In the genomic region with DNA sequence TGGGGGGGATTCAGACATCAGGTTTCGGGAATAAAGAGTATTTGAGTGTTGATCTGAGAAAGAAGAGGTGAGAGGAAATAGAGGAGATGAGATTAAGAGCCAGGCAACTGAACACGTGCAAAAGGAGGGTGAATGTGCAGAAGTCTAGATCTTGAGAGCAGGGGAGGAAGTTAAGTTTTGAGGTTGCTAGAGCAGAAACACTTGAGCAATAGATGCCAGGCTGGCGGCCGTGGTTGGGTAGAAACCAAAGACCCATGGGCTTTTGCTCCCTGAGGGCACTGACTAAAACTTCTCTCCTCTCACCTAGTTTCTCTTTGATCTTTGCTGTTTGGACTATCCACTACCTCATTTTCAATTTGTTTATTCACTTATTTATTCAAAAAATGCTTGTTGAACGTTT, we compare ENCODE assay signal across 10 cellular contexts.
A peak's percentile ranks its signal among the peaks of the same experiment; 100 is the strongest.
DNase-seq lines count a peak whose midpoint lies in the region; ATAC-seq, FAIRE-seq and TF ChIP-seq lines count a peak whose summit lies in the region.
"Had no signal": no experiment of that assay in that cellular context is flagged by ENCODE, and none has a peak within 500 bp of the region (broad histone marks: within the 10 kb centered on the region; RNA-seq: fewer than 3 reads in every experiment).

No MANE protein-coding gene starts in this region.

- ATAC-seq in HG02759 (IDR thresholded peaks at IDR 0.05; ENCODE audit: unreplicated experiment) (peak; percentile 71), natural killer cell (peak; percentile 85 to 90 (median 85)), gastrocnemius medialis (no peak)

- H3K36me3 Mint-ChIP-seq in natural killer cell: no peaks in the 10 kb centered on the region

- peaks cover 25% of the 10 kb centered on the region for H3K4me1 ChIP-seq in PC-9 (replicated peaks; ENCODE audit: insufficient read depth)
- H3K4me1 ChIP-seq in gastrocnemius medialis: no peaks in the 10 kb centered on the region
- no peaks in the 10 kb centered on the region for H3K4me1 ChIP-seq in neuronal stem cell (ENCODE audit: control insufficient read depth in 2 of 2, insufficient read depth in 1 of 2, low read depth in 1 of 2, low read length in 2 of 2)

- no peak overlapping the region for H3K14ac ChIP-seq in neuronal stem cell (ENCODE audit: low read length)

- H3K9me2 ChIP-seq in PC-9 (ENCODE audit: insufficient read depth): no peaks in the 10 kb centered on the region

- no peaks in the 10 kb centered on the region for H3K36me3 ChIP-seq in PC-9 (ENCODE audit: low read depth)
- H3K36me3 ChIP-seq in gastrocnemius medialis: no peaks in the 10 kb centered on the region
- H3K36me3 ChIP-seq in neuronal stem cell (replicated peaks in 1 of 2; ENCODE audit: control insufficient read depth in 2 of 2, insufficient read depth in 2 of 2, low read length in 2 of 2): no peaks in the 10 kb centered on the region

- intact Hi-C loops in PC-9 (cut with micrococcal nuclease; ENCODE audit: unreplicated experiment) (no loop called here), natural killer cell (cut with micrococcal nuclease) (no loop called here), gastrocnemius medialis (cut with DNase I; ENCODE audit: low total_unique reads) (no loop called here)

- H3K23ac ChIP-seq in neuronal stem cell (ENCODE audit: low read depth, low read length, poor library complexity): no peak overlapping the region

- no peak overlapping the region for H4K91ac ChIP-seq in neuronal stem cell (ENCODE audit: low read depth, low read length, poor library complexity)

- no peak overlapping the region for H4K8ac ChIP-seq in neuronal stem cell (ENCODE audit: low read depth, low read length)

- no peak overlapping the region for H3K4me3 Mint-ChIP-seq in natural killer cell

- H2BK120ac ChIP-seq in neuronal stem cell (ENCODE audit: low read depth, low read length): no peak overlapping the region

- BruUV-seq in PC-9 (replicated peaks; lab: Mats Ljungman, UMichigan): no TSS peak

- no peak overlapping the region for H2BK15ac ChIP-seq in neuronal stem cell (ENCODE audit: low read length)

- H2AK5ac ChIP-seq in neuronal stem cell (ENCODE audit: low read depth, low read length): no peak overlapping the region

- POLR2A ChIA-PET in PC-9 (lab: Charles Lee; ENCODE audit: unreplicated experiment): no interaction called here

- H2BK12ac ChIP-seq in neuronal stem cell (ENCODE audit: low read length): no peak overlapping the region

- H3K4ac ChIP-seq in neuronal stem cell (ENCODE audit: low read length): no peak overlapping the region

- CTCF ChIA-PET in PC-9 (lab: Charles Lee): no interaction called here

- peak overlapping the region; percentile 11; the same call in 1 of the 2 replicates for H3K4me2 ChIP-seq in PC-9
- H3K4me2 ChIP-seq in neuronal stem cell (ENCODE audit: insufficient read depth, low read length, poor library complexity, severe bottlenecking): no peak overlapping the region

- H3K27me3 ChIP-seq in PC-9 (ENCODE audit: insufficient read depth, low read depth) (no peaks in the 10 kb centered on the region), gastrocnemius medialis (no peaks in the 10 kb centered on the region), neuronal stem cell (ENCODE audit: control insufficient read depth in 3 of 3, insufficient read depth in 3 of 3, low read depth in 1 of 3, low read length in 3 of 3) (no peaks in the 10 kb centered on the region)

- no peaks in the 10 kb centered on the region for H3K27me3 Mint-ChIP-seq in natural killer cell (ENCODE audit: low read depth in 2 of 2)

- peaks cover 38% of the 10 kb centered on the region in 2 donors for H3K4me1 Mint-ChIP-seq in natural killer cell

- DNase-seq in GM18507 (ENCODE audit: extremely low spot score, insufficient read length, low read depth): no peak
- DNase-seq in PC-9: no peak
- DNase-seq in natural killer cell: no peak
- no peak for DNase-seq in RKO (ENCODE audit: low spot score)
- DNase-seq in gastrocnemius medialis: no peak
- DNase-seq in neuronal stem cell (ENCODE audit: low spot score): no peak
- DNase-seq: kidney, NCI-H748 treated with DMSO at 0.1 percent for 48 hours had no signal

- peak; percentile 78 for FAIRE-seq in GM18507 (lab: Jason Lieb, UNC)
- FAIRE-seq: H1, kidney had no signal

- no peak overlapping the region for H3K18ac ChIP-seq in neuronal stem cell (ENCODE audit: low read length)

- peaks cover 7% of the 10 kb centered on the region; the same call in 1 of the 2 replicates for H3F3A ChIP-seq in PC-9 (ENCODE audit: insufficient read depth, low read depth)

- H3K9me3 ChIP-seq in PC-9 (ENCODE audit: insufficient read depth, low read depth) (peaks cover under 1% of the 10 kb centered on the region), gastrocnemius medialis (no peaks in the 10 kb centered on the region), neuronal stem cell (replicated peaks in 1 of 2; ENCODE audit: control insufficient read depth in 2 of 2, insufficient read depth in 1 of 2, low read depth in 1 of 2, low read length in 2 of 2) (no peaks in the 10 kb centered on the region)

- WGBS in neuronal stem cell (ENCODE audit: extremely low coverage in 2 of 2, insufficient read length in 2 of 2, insufficient replicate concordance in 1 of 2), 2 donors: no CpG with 5 or more reads among the region's 5 CpGs

- no peak for TF ChIP-seq CTCF in PC-9 (conservative IDR thresholded peaks at IDR 0.05)
- TF ChIP-seq CTCF in natural killer cell (IDR thresholded peaks at IDR 0.05): no peak
- TF ChIP-seq CTCF in gastrocnemius medialis (IDR thresholded peaks at IDR 0.05 in 4 of 5, conservative IDR thresholded peaks at IDR 0.05 in 1 of 5): no peak

- no peaks in the 10 kb centered on the region for H3K79me1 ChIP-seq in neuronal stem cell (ENCODE audit: low read depth, low read length)

- no peaks in the 10 kb centered on the region for H4K20me1 ChIP-seq in PC-9 (ENCODE audit: insufficient read depth)

- H3K4me3 ChIP-seq in PC-9 (no peak overlapping the region), gastrocnemius medialis (no peak overlapping the region), neuronal stem cell (ENCODE audit: low read length in 2 of 2) (no peak overlapping the region)

- no peaks in the 10 kb centered on the region for H3K9me3 Mint-ChIP-seq in natural killer cell

- no peak for TF ChIP-seq POLR2A in gastrocnemius medialis (IDR thresholded peaks at IDR 0.05)

- H3K9ac ChIP-seq in neuronal stem cell (ENCODE audit: low read depth, low read length, poor library complexity): no peak overlapping the region

- in situ Hi-C loops in gastrocnemius medialis (cut with MboI; ENCODE audit: low sequenced_read_pairs in 4 of 4): no loop called here

- H2AFZ ChIP-seq in PC-9 (no peak overlapping the region), neuronal stem cell (ENCODE audit: low read length) (no peak overlapping the region)

- no peak overlapping the region for H2BK5ac ChIP-seq in neuronal stem cell (ENCODE audit: low read length)

- no peaks in the 10 kb centered on the region for H3K79me2 ChIP-seq in PC-9 (ENCODE audit: low read depth)

- H3K27ac Mint-ChIP-seq in natural killer cell: no peak overlapping the region

- H3K27ac ChIP-seq in PC-9 (no peak overlapping the region), gastrocnemius medialis (no peak overlapping the region), neuronal stem cell (replicated peaks; ENCODE audit: low read length) (no peak overlapping the region)

Comparison
In these comparisons a context has a peak if more than half of its experiments do, and no peak if none do; other contexts are left out.
1. ATAC-seq: peak in HG02759 (single experiment) and natural killer cell (3 of 3); none in gastrocnemius medialis (0 of 2).